ENCODE assay signal across 27 cellular contexts in the genomic region with DNA sequence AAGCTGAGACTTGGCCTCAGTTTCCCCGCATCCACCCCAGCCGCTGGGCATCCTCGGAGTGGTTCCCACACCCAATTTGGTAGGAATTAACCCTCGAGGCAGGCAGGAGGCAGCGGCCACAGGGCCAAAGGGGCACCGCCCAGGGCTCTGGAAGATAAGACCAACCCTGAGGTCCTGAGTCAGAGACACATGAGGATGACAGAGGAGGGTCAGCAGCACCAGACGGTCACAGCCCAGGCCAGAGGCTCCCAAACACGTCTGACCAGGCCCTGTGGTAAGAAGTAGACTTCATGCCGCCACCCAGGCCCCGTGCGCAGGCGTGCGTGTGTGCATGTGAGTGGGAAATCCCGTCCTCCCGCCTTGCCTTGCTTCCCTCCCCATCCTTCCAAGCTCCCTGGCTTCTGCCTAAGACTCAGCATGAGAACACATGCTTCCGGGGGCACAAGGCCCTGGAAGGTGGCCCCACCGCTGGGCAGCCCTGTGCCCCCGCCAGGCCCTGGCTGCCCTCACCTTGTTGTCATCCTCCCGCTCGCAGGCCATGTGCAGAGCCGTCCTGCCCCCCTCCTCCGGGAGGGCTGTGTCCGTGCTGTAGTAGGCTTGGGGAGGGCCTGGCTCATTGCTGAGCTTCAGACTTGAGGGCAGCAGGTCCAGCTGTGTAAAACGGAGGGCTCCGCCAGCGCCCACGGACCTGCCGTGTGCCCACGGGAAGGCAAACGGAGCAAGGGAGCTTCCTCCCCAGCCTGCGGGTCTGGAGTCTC. TPM values are rescaled to one million over a fixed set of nuclear protein-coding genes. Genes with fewer than 3 reads are reported as not detected.
DNase-seq lines count a peak whose midpoint lies in the region; ATAC-seq and TF ChIP-seq lines count a peak whose summit lies in the region.
"Had no signal": no experiment of that assay in that cellular context is flagged by ENCODE, and none has a peak within 500 bp of the region (broad histone marks: within the 10 kb centered on the region; RNA-seq: fewer than 3 reads in every experiment).

No MANE protein-coding gene starts in this region.

- CTCF ChIA-PET in activated CD4-positive, alpha-beta memory T cell treated with anti-CD3 and anti-CD28 coated beads for 36 hours (lab: Charles Lee): no interaction called here
- CTCF ChIA-PET in activated CD8-positive, alpha-beta T cell treated with anti-CD3 and anti-CD28 coated beads, Interleukin-2, amount 10 ng/mL, durations not matched to agents 7 days and 5 days (lab: Charles Lee): no interaction called here

- H3K36me3 Mint-ChIP-seq in activated CD4-positive, alpha-beta memory T cell treated with anti-CD3 and anti-CD28 coated beads for 36 hours: peaks cover 5% of the 10 kb centered on the region
- H3K36me3 Mint-ChIP-seq in activated CD8-positive, alpha-beta T cell treated with anti-CD3 and anti-CD28 coated beads, Interleukin-2, amount 10 ng/mL, durations not matched to agents 7 days and 5 days (ENCODE audit: low read depth): no peaks in the 10 kb centered on the region

- H3K9me3 Mint-ChIP-seq in activated CD4-positive, alpha-beta memory T cell treated with anti-CD3 and anti-CD28 coated beads for 36 hours: no peaks in the 10 kb centered on the region
- no peaks in the 10 kb centered on the region for H3K9me3 Mint-ChIP-seq in activated CD8-positive, alpha-beta T cell treated with anti-CD3 and anti-CD28 coated beads, Interleukin-2, amount 10 ng/mL, durations not matched to agents 7 days and 5 days (ENCODE audit: insufficient read depth)
- H3K9me3 Mint-ChIP-seq: activated naive CD8-positive, alpha-beta T cell treated with anti-CD3 and anti-CD28 coated beads, Interleukin-2, amount 10 ng/mL, durations not matched to agents 7 days and 5 days; CD8-positive, alpha-beta T cell; stimulated activated naive CD8-positive, alpha-beta T cell treated with anti-CD3 and anti-CD28 coated beads, Interleukin-15, Interleukin-2, amounts not matched to agents 100 ng/mL and 50 ng/mL, for 24 hours; T-helper 2 cell treated with Interferon-gamma antibody and Interleukin-4, amounts not matched to agents 5 μg/mL and 100 μg/mL, for 36 hours had no signal

- TF ChIP-seq CTCF in lower leg skin (IDR thresholded peaks at IDR 0.05): no peak

- no peaks in the 10 kb centered on the region for H3K27me3 Mint-ChIP-seq in activated CD4-positive, alpha-beta memory T cell treated with anti-CD3 and anti-CD28 coated beads for 36 hours
- H3K27me3 Mint-ChIP-seq in activated CD8-positive, alpha-beta T cell treated with anti-CD3 and anti-CD28 coated beads, Interleukin-2, amount 10 ng/mL, durations not matched to agents 7 days and 5 days (ENCODE audit: low read depth): no peaks in the 10 kb centered on the region
- H3K27me3 Mint-ChIP-seq: activated CD4-positive, alpha-beta T cell treated with anti-CD3 and anti-CD28 coated beads for 36 hours; activated naive CD8-positive, alpha-beta T cell treated with anti-CD3 and anti-CD28 coated beads, Interleukin-2, amount 10 ng/mL, durations not matched to agents 7 days and 5 days; stimulated activated naive CD8-positive, alpha-beta T cell treated with anti-CD3 and anti-CD28 coated beads, Interleukin-15, Interleukin-2, amounts not matched to agents 100 ng/mL and 50 ng/mL, for 24 hours had no signal

- no peak overlapping the region for H3K4me3 Mint-ChIP-seq in activated CD4-positive, alpha-beta memory T cell treated with anti-CD3 and anti-CD28 coated beads for 36 hours
- no peak overlapping the region for H3K4me3 Mint-ChIP-seq in activated CD8-positive, alpha-beta T cell treated with anti-CD3 and anti-CD28 coated beads, Interleukin-2, amount 10 ng/mL, durations not matched to agents 7 days and 5 days
- H3K4me3 Mint-ChIP-seq: activated CD4-positive, alpha-beta T cell treated with anti-CD3 and anti-CD28 coated beads for 36 hours; activated naive CD8-positive, alpha-beta T cell treated with anti-CD3 and anti-CD28 coated beads, Interleukin-2, amount 10 ng/mL, durations not matched to agents 7 days and 5 days; CD8-positive, alpha-beta T cell; stimulated activated naive CD8-positive, alpha-beta T cell treated with anti-CD3 and anti-CD28 coated beads, Interleukin-15, Interleukin-2, amounts not matched to agents 100 ng/mL and 50 ng/mL, for 24 hours; T-helper 2 cell treated with Interferon-gamma antibody and Interleukin-4, amounts not matched to agents 5 μg/mL and 100 μg/mL, for 36 hours had no signal

- DNase-seq in activated effector memory CD4-positive, alpha-beta T cell treated with anti-CD3 and anti-CD28 coated beads, Interleukin-2, amount 50 U/mL, for 16 hours: peak; percentile 56
- no peak for DNase-seq in activated effector memory CD4-positive, alpha-beta T cell treated with Interleukin-2 at 50 U/mL for 16 hours
- peak; percentile 1 for DNase-seq in activated CD4-positive, alpha-beta memory T cell treated with anti-CD3 and anti-CD28 coated beads for 36 hours
- DNase-seq in lower leg skin (ENCODE audit: low spot score in 2 of 2) (peak; percentile 6 to 72), sciatic nerve (ENCODE audit: low spot score) (peak; percentile 44), ureter (ENCODE audit: low spot score) (no peak)
- no peak for DNase-seq in activated CD8-positive, alpha-beta T cell treated with anti-CD3 and anti-CD28 coated beads, Interleukin-2, amount 10 ng/mL, durations not matched to agents 7 days and 5 days
- DNase-seq: ACHN; activated CD4-positive, alpha-beta T cell treated with anti-CD3 and anti-CD28 coated beads for 36 hours; activated gamma-delta T cell; activated naive CD8-positive, alpha-beta T cell treated with anti-CD3 and anti-CD28 coated beads, Interleukin-2, amount 10 ng/mL, durations not matched to agents 7 days and 5 days; BE2C; colonic mucosa; DMS 273 treated with DMSO at 0.1 percent for 48 hours; effector memory CD4-positive, alpha-beta T cell; GM23248; lower lobe of right lung; NCI-H1092; NCI-H1694; SIG-M5; stimulated activated CD4-positive, alpha-beta T cell treated with anti-CD3 and anti-CD28 coated beads, Interleukin-1b, Interleukin-23, amount 100 ng/mL, for 48 hours; testis had no signal

- POLR2A ChIA-PET in activated CD4-positive, alpha-beta memory T cell treated with anti-CD3 and anti-CD28 coated beads for 36 hours (lab: Charles Lee): no interaction called here
- POLR2A ChIA-PET in activated CD8-positive, alpha-beta T cell treated with anti-CD3 and anti-CD28 coated beads, Interleukin-2, amount 10 ng/mL, durations not matched to agents 7 days and 5 days (lab: Charles Lee): interaction anchor here (0.9 kb wide), 2 partner anchors 50 to 54 kb away, joined by 3 to 4 read pairs; no protein-coding TSS in a partner anchor

- peaks cover 15% of the 10 kb centered on the region for H3K4me1 Mint-ChIP-seq in activated CD4-positive, alpha-beta memory T cell treated with anti-CD3 and anti-CD28 coated beads for 36 hours (ENCODE audit: low read depth)
- H3K4me1 Mint-ChIP-seq in activated CD8-positive, alpha-beta T cell treated with anti-CD3 and anti-CD28 coated beads, Interleukin-2, amount 10 ng/mL, durations not matched to agents 7 days and 5 days (ENCODE audit: low read depth): peaks cover 7% of the 10 kb centered on the region

- H3K27ac Mint-ChIP-seq in activated CD4-positive, alpha-beta memory T cell treated with anti-CD3 and anti-CD28 coated beads for 36 hours: no peak overlapping the region
- H3K27ac Mint-ChIP-seq in activated CD8-positive, alpha-beta T cell treated with anti-CD3 and anti-CD28 coated beads, Interleukin-2, amount 10 ng/mL, durations not matched to agents 7 days and 5 days: no peak overlapping the region
- H3K27ac Mint-ChIP-seq: activated CD4-positive, alpha-beta T cell treated with anti-CD3 and anti-CD28 coated beads for 36 hours; activated naive CD8-positive, alpha-beta T cell treated with anti-CD3 and anti-CD28 coated beads, Interleukin-2, amount 10 ng/mL, durations not matched to agents 7 days and 5 days; CD8-positive, alpha-beta T cell; stimulated activated naive CD8-positive, alpha-beta T cell treated with anti-CD3 and anti-CD28 coated beads, Interleukin-15, Interleukin-2, amounts not matched to agents 100 ng/mL and 50 ng/mL, for 24 hours; T-helper 2 cell treated with Interferon-gamma antibody and Interleukin-4, amounts not matched to agents 5 μg/mL and 100 μg/mL, for 36 hours had no signal

- no peak for TF ChIP-seq POLR2A in lower leg skin (IDR thresholded peaks at IDR 0.05)

- 96 to 97% methylated on average over 19 to 31 of the region's 31 CpGs for whole genome bisulfite sequencing in lower leg skin, 2 donors

- H3K4me3 ChIP-seq in lower leg skin (ENCODE audit: low read depth, poor library complexity, severe bottlenecking): no peak overlapping the region
- H3K4me3 ChIP-seq: colonic mucosa, GM23248, lower lobe of right lung, smooth muscle cell, testis had no signal

- no peak for ATAC-seq in sciatic nerve
- no peak for ATAC-seq in activated CD8-positive, alpha-beta T cell treated with anti-CD3 and anti-CD28 coated beads, Interleukin-2, amount 10 ng/mL, durations not matched to agents 7 days and 5 days
- no peak for ATAC-seq in GM21723 (IDR thresholded peaks at IDR 0.05; ENCODE audit: unreplicated experiment)
- ATAC-seq: activated CD4-positive, alpha-beta T cell treated with anti-CD3 and anti-CD28 coated beads for 36 hours; CD8-positive, alpha-beta T cell; lower lobe of right lung had no signal

- intact Hi-C loops in activated CD4-positive, alpha-beta memory T cell treated with anti-CD3 and anti-CD28 coated beads for 36 hours (cut with micrococcal nuclease): loop anchor here (5.0 to 10.0 kb wide), 3 partner anchors 51 to 331 kb away; a partner anchor contains a TSS
- intact Hi-C loops in lower leg skin (cut with DNase I; ENCODE audit: low total_unique reads) (loop anchor here (10.0 kb wide), 1 partner anchor 323 kb away; no protein-coding TSS in a partner anchor), sciatic nerve (cut with DNase I) (no loop called here)

RNA-seq across cellular contexts. Expression of a gene that starts 46.3 kb away (rescaled TPM):
- total RNA-seq in activated CD4-positive, alpha-beta memory T cell treated with anti-CD3 and anti-CD28 coated beads for 36 hours: 10 to 100 TPM; 18.4 to 19.1 TPM
- 10 to 100 TPM; 18.0 to 22.7 (median 21.1) TPM for total RNA-seq in lower leg skin
- 30.7 TPM for total RNA-seq in sciatic nerve
- 52.8 TPM for total RNA-seq in ureter
- total RNA-seq in activated CD8-positive, alpha-beta T cell treated with anti-CD3 and anti-CD28 coated beads, Interleukin-2, amount 10 ng/mL, durations not matched to agents 7 days and 5 days: 10 to 100 TPM; 27.9 to 33.3 TPM

RNA-seq across cellular contexts. Expression of a gene that starts 48.6 kb away (rescaled TPM):
- total RNA-seq in activated CD4-positive, alpha-beta memory T cell treated with anti-CD3 and anti-CD28 coated beads for 36 hours: 1 to 10 TPM; 4.1 to 4.2 TPM
- total RNA-seq in lower leg skin (1 to 10 TPM; 5.5 to 8.1 (median 7.4) TPM), sciatic nerve (4.5 TPM), ureter (6.2 TPM)
- 1 to 10 TPM; 6.8 to 8.1 TPM for total RNA-seq in activated CD8-positive, alpha-beta T cell treated with anti-CD3 and anti-CD28 coated beads, Interleukin-2, amount 10 ng/mL, durations not matched to agents 7 days and 5 days

RNA-seq across cellular contexts. Expression of a gene that starts 56.8 kb away (rescaled TPM):
- 10 to 100 TPM; 55.2 to 56.0 TPM for total RNA-seq in activated CD4-positive, alpha-beta memory T cell treated with anti-CD3 and anti-CD28 coated beads for 36 hours
- total RNA-seq in lower leg skin (10 to 100 TPM; 76.1 to 99.9 (median 78.6) TPM), sciatic nerve (38.8 TPM), ureter (57.3 TPM)
- total RNA-seq in activated CD8-positive, alpha-beta T cell treated with anti-CD3 and anti-CD28 coated beads, Interleukin-2, amount 10 ng/mL, durations not matched to agents 7 days and 5 days: 100 to 1,000 TPM; 110 to 113 TPM

Comparison
In these comparisons a context has a peak if more than half of its experiments do, and no peak if none do; other contexts are left out.
1. DNase-seq: peak in activated effector memory CD4-positive, alpha-beta T cell treated with anti-CD3 and anti-CD28 coated beads, Interleukin-2, amount 50 U/mL, for 16 hours (single experiment), activated CD4-positive, alpha-beta memory T cell treated with anti-CD3 and anti-CD28 coated beads for 36 hours (single experiment), lower leg skin (2 of 2) and sciatic nerve (single experiment); none in activated effector memory CD4-positive, alpha-beta T cell treated with Interleukin-2 at 50 U/mL for 16 hours (single experiment), ureter (single experiment) and activated CD8-positive, alpha-beta T cell treated with anti-CD3 and anti-CD28 coated beads, Interleukin-2, amount 10 ng/mL, durations not matched to agents 7 days and 5 days (single experiment).